ENCODE assay signal across 7 cellular contexts in genomic region chr20:53406580-53406979, GRCh38.
"Had no signal": no experiment of that assay in that cellular context is flagged by ENCODE, and none has a peak within 500 bp of the region (broad histone marks: within the 10 kb centered on the region; RNA-seq: fewer than 3 reads in every experiment).

No MANE protein-coding gene starts in this region.

- ATAC-seq: GM23338, HCT116, K562 had no signal

- H3K27ac Mint-ChIP-seq: GM23338, HFFc6 had no signal

- DNase-seq: H7, HFFc6, IMR-90 had no signal

- H3K4me2 ChIP-seq: GM23338 had no signal

- FAIRE-seq: K562 had no signal

- H3K9me3 ChIP-seq: HAP-1 had no signal

- H3K4me1 Mint-ChIP-seq: GM23338 had no signal

- H3K9me3 Mint-ChIP-seq: GM23338, HFFc6 had no signal

- H3K36me3 ChIP-seq: HAP-1 had no signal

- H3K4me3 Mint-ChIP-seq: GM23338, HFFc6 had no signal

- H3K4me3 ChIP-seq: GM23338, HAP-1, K562 had no signal

- H2AFZ ChIP-seq: GM23338 had no signal

- H3K4me1 ChIP-seq: HAP-1 had no signal
